ENCODE assay signal across 18 cellular contexts in the genomic region with DNA sequence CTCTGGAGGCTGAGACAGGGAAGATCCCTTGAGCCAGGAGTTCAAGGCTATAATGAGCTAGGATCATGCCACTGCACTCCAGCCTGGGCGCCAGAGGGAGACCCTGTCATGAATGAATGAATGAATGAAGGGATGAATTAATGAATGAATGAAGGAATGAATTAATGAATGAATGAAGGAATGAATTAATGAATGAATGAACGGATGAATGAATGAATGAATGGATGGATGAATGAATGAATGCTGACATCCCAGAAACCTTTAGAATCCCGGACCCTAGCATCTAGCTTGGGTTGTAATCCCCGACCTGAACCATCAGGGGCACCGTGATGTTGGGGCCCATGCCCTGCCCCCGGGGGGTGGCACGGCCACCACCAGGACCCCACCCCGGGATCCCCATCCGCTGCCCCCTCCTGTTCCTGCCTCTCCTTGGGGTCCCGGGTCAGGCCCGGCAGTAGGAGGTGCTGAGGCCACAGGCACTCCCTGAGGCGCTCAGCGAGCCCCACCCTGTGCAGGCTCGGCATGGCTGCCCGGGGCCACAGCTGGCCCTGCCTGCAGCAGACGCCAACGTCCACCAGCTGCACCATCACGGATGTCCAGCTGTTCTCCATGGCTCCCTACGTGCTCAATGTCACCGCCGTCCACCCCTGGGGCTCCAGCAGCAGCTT. TPM values are rescaled to one million over a fixed set of nuclear protein-coding genes. Genes with fewer than 3 reads are reported as not detected.
DNase-seq lines count a peak whose midpoint lies in the region; TF ChIP-seq lines count a peak whose summit lies in the region.
"Had no signal": no experiment of that assay in that cellular context is flagged by ENCODE, and none has a peak within 500 bp of the region (broad histone marks: within the 10 kb centered on the region; RNA-seq: fewer than 3 reads in every experiment).

No MANE protein-coding gene starts in this region.

- no peak for TF ChIP-seq CTCF in GM12865 (IDR thresholded peaks at IDR 0.05; ENCODE audit: insufficient read depth, low read depth, low read length, missing control alignments)

- H3K4me3 ChIP-seq in GM12865 (ENCODE audit: low read depth, low read length), result peak overlapping the region; percentile 94
- H3K4me3 ChIP-seq: esophagus squamous epithelium, lower lobe of right lung, vagina had no signal

- peak; percentile 47 for DNase-seq in D341Med (ENCODE audit: low spot score)
- DNase-seq in GM12865 (ENCODE audit: low read depth), result peak; percentile 43
- DNase-seq in RPMI7951 (ENCODE audit: low read depth), result peak; percentile 47
- peak; percentile 44 for DNase-seq in myocyte (ENCODE audit: low read depth)
- no peak for DNase-seq in NK-92 (lab: John Stamatoyannopoulos, UW; ENCODE audit: unreplicated experiment)
- no peak for DNase-seq in globus pallidus (ENCODE audit: low spot score)
- DNase-seq in DMS114 treated with DMSO at 0.1 percent for 48 hours (lab: John Stamatoyannopoulos, UW; ENCODE audit: unreplicated experiment), result no peak
- DNase-seq: esophagus squamous epithelium, KG1, NCI-H1105 treated with DMSO at 0.1 percent for 48 hours had no signal

RNA-seq across cellular contexts. Expression of a gene that starts 3.4 kb away (rescaled TPM):
- 0.39 and 1.1 TPM in 2 replicates for total RNA-seq in RPMI7951 (2014; rRNA removed; shearing (Covaris generic))
- total RNA-seq in myocyte, result 0.11 and 0.21 TPM in 2 replicates
- 0.23 TPM for polyA plus RNA-seq in myocyte (2012)
- total RNA-seq: vagina had no signal
- polyA plus RNA-seq: immature natural killer cell had no signal

RNA-seq across cellular contexts. Expression of a gene that starts 14.1 kb away (rescaled TPM):
- 20.3 and 22.3 TPM in 2 replicates for total RNA-seq in RPMI7951 (2014; rRNA removed; shearing (Covaris generic))
- total RNA-seq in myocyte, result 13.3 and 17.2 TPM in 2 replicates
- 14.5 TPM for polyA plus RNA-seq in myocyte (2012)

RNA-seq across cellular contexts. Expression of a gene that starts 46.3 kb away (rescaled TPM):
- total RNA-seq in RPMI7951 (2014; rRNA removed; shearing (Covaris generic)), result 0.12 TPM in 1 of 2 replicates, not detected in the other
- total RNA-seq in myocyte, result 839 and 1,129 TPM in 2 replicates
- polyA plus RNA-seq in myocyte (2012), result 275 TPM
- total RNA-seq: activated CD4-positive, alpha-beta memory T cell treated with anti-CD3 and anti-CD28 coated beads for 36 hours; activated naive CD4-positive, alpha-beta T cell treated with anti-CD3 and anti-CD28 coated beads for 36 hours; esophagus squamous epithelium; glomerular endothelial cell; lower lobe of right lung; subcutaneous adipose tissue; T-helper 1 cell treated with Interleukin-12 subunit alpha and Interleukin-12 subunit beta and Interleukin-4 antibody, amounts not matched to agents 30 ng/mL and 1 ng/mL, for 36 hours; vagina had no signal
- polyA plus RNA-seq: immature natural killer cell had no signal

RNA-seq across cellular contexts. Expression of a gene that starts 50.3 kb away (rescaled TPM):
- under 0.01 and 0.12 TPM in 2 replicates for total RNA-seq in RPMI7951 (2014; rRNA removed; shearing (Covaris generic))
- 0.53 and 1.4 TPM in 2 replicates for total RNA-seq in myocyte
- polyA plus RNA-seq in myocyte (2012), result 1.1 TPM

RNA-seq across cellular contexts. Expression of a gene that starts 50.4 kb away (rescaled TPM):
- total RNA-seq in RPMI7951 (2014; rRNA removed; shearing (Covaris generic)), result 11.5 and 28.4 TPM in 2 replicates
- 19.3 and 22.4 TPM in 2 replicates for total RNA-seq in myocyte
- polyA plus RNA-seq in myocyte (2012), result 20.6 TPM

Comparison
In these comparisons a context has a peak if more than half of its experiments do, and no peak if none do; other contexts are left out.
1. DNase-seq: peak in D341Med (single experiment), GM12865 (single experiment), RPMI7951 (single experiment) and myocyte (single experiment); none in NK-92 (single experiment), globus pallidus (single experiment) and DMS114 treated with DMSO at 0.1 percent for 48 hours (single experiment).
2. RNA of a gene that starts 46.3 kb away (total RNA-seq): 839 to 1,129 TPM in myocyte; 0.12 TPM in RPMI7951; every median in the first group is over 100 times any median in the second.